19 cellular contexts compared by ENCODE assay signal in genomic region chr2:19879115-19879514, GRCh38. TPM values are rescaled to one million over a fixed set of nuclear protein-coding genes. Genes with fewer than 3 reads are reported as not detected.
"Had no signal": no experiment of that assay in that cellular context is flagged by ENCODE, and none has a peak within 500 bp of the region (broad histone marks: within the 10 kb centered on the region; RNA-seq: fewer than 3 reads in every experiment).

No MANE protein-coding gene starts in this region.

- H3K9me3 ChIP-seq: ascending aorta, left ventricle myocardium inferior, tibial nerve, uterus had no signal

- H3K4me3 Mint-ChIP-seq: activated CD4-positive, alpha-beta memory T cell treated with anti-CD3 and anti-CD28 coated beads for 36 hours; activated naive CD4-positive, alpha-beta T cell treated with anti-CD3 and anti-CD28 coated beads, Interleukin-2, amount 50 U/mL, for 24 hours; activated T-cell treated with anti-CD3 and anti-CD28 coated beads, Interleukin-2, amount 50 U/mL, for 72 hours had no signal

- H3K27ac ChIP-seq: ascending aorta, foreskin keratinocyte, left ventricle myocardium inferior, parathyroid adenoma, tibial nerve, uterus, VCaP had no signal

- H3K4me1 ChIP-seq: ascending aorta, foreskin keratinocyte, left ventricle myocardium inferior, parathyroid adenoma, tibial nerve, uterus had no signal

- H3K36me3 Mint-ChIP-seq: activated CD4-positive, alpha-beta memory T cell treated with anti-CD3 and anti-CD28 coated beads for 36 hours had no signal

- DNase-seq: activated CD4-positive, alpha-beta memory T cell treated with anti-CD3 and anti-CD28 coated beads for 36 hours; activated CD4-positive, alpha-beta T cell treated with anti-CD3 and anti-CD28 coated beads for 4 hours; activated effector memory CD4-positive, alpha-beta T cell treated with anti-CD3 and anti-CD28 coated beads, Interleukin-2, amount 50 U/mL, for 16 hours; activated T-cell treated with anti-CD3 and anti-CD28 coated beads, Interleukin-2, amount 50 U/mL, for 72 hours; effector CD8-positive, alpha-beta T cell; foreskin keratinocyte; glutamatergic neuron; hypothalamus; left ventricle myocardium inferior; naive B cell; stimulated activated naive CD4-positive, alpha-beta T cell treated with Interleukin-2 at 50 U/mL for 16 hours; T1000; uterus had no signal

- H3K27me3 ChIP-seq: ascending aorta, tibial nerve, uterus had no signal

- H2AFZ ChIP-seq: parathyroid adenoma had no signal

- H3K27me3 Mint-ChIP-seq: activated CD4-positive, alpha-beta memory T cell treated with anti-CD3 and anti-CD28 coated beads for 36 hours; activated naive CD4-positive, alpha-beta T cell treated with anti-CD3 and anti-CD28 coated beads, Interleukin-2, amount 50 U/mL, for 24 hours; naive B cell had no signal

- H3K4me3 ChIP-seq: ascending aorta, left ventricle myocardium inferior, tibial nerve, uterus had no signal

- H3K36me3 ChIP-seq: ascending aorta, left ventricle myocardium inferior, tibial nerve, uterus had no signal

- H3K27ac Mint-ChIP-seq: activated CD4-positive, alpha-beta memory T cell treated with anti-CD3 and anti-CD28 coated beads for 36 hours; activated naive CD4-positive, alpha-beta T cell treated with anti-CD3 and anti-CD28 coated beads, Interleukin-2, amount 50 U/mL, for 24 hours; activated T-cell treated with anti-CD3 and anti-CD28 coated beads, Interleukin-2, amount 50 U/mL, for 72 hours; naive B cell had no signal

- ATAC-seq: activated T-cell treated with anti-CD3 and anti-CD28 coated beads, Interleukin-2, amount 50 U/mL, for 72 hours; foreskin keratinocyte; sciatic nerve had no signal

- H3K4me1 Mint-ChIP-seq: activated naive CD4-positive, alpha-beta T cell treated with anti-CD3 and anti-CD28 coated beads, Interleukin-2, amount 50 U/mL, for 24 hours; naive B cell had no signal

- H3K9me3 Mint-ChIP-seq: activated CD4-positive, alpha-beta memory T cell treated with anti-CD3 and anti-CD28 coated beads for 36 hours; activated naive CD4-positive, alpha-beta T cell treated with anti-CD3 and anti-CD28 coated beads, Interleukin-2, amount 50 U/mL, for 24 hours; activated T-cell treated with anti-CD3 and anti-CD28 coated beads, Interleukin-2, amount 50 U/mL, for 72 hours; naive B cell had no signal

- H3K9ac ChIP-seq: parathyroid adenoma had no signal

RNA-seq across cellular contexts. Expression of gene TTC32, which starts 22.7 kb away (rescaled TPM):
- total RNA-seq: ascending aorta had no signal
